In genomic region chr2:46270384-46270783, GRCh38 we compare ENCODE assay signal across 1 cellular context.
TF ChIP-seq lines count a peak whose summit lies in the region.

No MANE protein-coding gene starts in this region.

TF ChIP-seq in K562, 482 proteins besides CTCF, POLR2A, EP300 and RAD21 (continued from another document and continues in another):
- no peak for TF ChIP-seq E2F1 (CRISPR knock-in tag; IDR thresholded peaks at IDR 0.05)
- TF ChIP-seq SFPQ (IDR thresholded peaks at IDR 0.05; ENCODE audit: low read depth, low read length) = no peak
- TF ChIP-seq RCOR1 (IDR thresholded peaks at IDR 0.05; ENCODE audit: borderline replicate concordance in 1 of 2, low read depth in 2 of 2, low read length in 2 of 2) = peak in 1 of 2 experiments; percentile 53; a peak in 2 of 4 replicates
- TF ChIP-seq HEY1 (CRISPR knock-in tag; IDR thresholded peaks at IDR 0.05; ENCODE audit: borderline replicate concordance) = no peak
- TF ChIP-seq MLLT1 (IDR thresholded peaks at IDR 0.05) = no peak
- TF ChIP-seq TFAM (CRISPR knock-in tag; conservative IDR thresholded peaks at IDR 0.05) = no peak
- no peak for TF ChIP-seq ZBTB8A (IDR thresholded peaks at IDR 0.05; ENCODE audit: partially characterized antibody)
- TF ChIP-seq SNRNP70 (optimal IDR thresholded peaks at IDR 0.05; ENCODE audit: low read depth, low read length) = no peak
- TF ChIP-seq ZNF217 (CRISPR knock-in tag; IDR thresholded peaks at IDR 0.05) = no peak
- TF ChIP-seq TEAD1 (CRISPR knock-in tag; IDR thresholded peaks at IDR 0.05) = peak in 1 of 2 experiments; percentile 65; a peak in 1 of 4 replicates
- no peak for TF ChIP-seq U2AF2 (optimal IDR thresholded peaks at IDR 0.05; ENCODE audit: low read depth, low read length)
- TF ChIP-seq TOE1 (IDR thresholded peaks at IDR 0.05; ENCODE audit: borderline replicate concordance) = no peak; the same call in 1 of the 2 replicates
- TF ChIP-seq TOE1 (CRISPR knock-in tag; IDR thresholded peaks at IDR 0.05; ENCODE audit: borderline replicate concordance, low read depth) = no peak
- TF ChIP-seq, protein P1, sequence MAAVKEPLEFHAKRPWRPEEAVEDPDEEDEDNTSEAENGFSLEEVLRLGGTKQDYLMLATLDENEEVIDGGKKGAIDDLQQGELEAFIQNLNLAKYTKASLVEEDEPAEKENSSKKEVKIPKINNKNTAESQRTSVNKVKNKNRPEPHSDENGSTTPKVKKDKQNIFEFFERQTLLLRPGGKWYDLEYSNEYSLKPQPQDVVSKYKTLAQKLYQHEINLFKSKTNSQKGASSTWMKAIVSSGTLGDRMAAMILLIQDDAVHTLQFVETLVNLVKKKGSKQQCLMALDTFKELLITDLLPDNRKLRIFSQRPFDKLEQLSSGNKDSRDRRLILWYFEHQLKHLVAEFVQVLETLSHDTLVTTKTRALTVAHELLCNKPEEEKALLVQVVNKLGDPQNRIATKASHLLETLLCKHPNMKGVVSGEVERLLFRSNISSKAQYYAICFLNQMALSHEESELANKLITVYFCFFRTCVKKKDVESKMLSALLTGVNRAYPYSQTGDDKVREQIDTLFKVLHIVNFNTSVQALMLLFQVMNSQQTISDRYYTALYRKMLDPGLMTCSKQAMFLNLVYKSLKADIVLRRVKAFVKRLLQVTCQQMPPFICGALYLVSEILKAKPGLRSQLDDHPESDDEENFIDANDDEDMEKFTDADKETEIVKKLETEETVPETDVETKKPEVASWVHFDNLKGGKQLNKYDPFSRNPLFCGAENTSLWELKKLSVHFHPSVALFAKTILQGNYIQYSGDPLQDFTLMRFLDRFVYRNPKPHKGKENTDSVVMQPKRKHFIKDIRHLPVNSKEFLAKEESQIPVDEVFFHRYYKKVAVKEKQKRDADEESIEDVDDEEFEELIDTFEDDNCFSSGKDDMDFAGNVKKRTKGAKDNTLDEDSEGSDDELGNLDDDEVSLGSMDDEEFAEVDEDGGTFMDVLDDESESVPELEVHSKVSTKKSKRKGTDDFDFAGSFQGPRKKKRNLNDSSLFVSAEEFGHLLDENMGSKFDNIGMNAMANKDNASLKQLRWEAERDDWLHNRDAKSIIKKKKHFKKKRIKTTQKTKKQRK (IDR thresholded peaks at IDR 0.05; ENCODE audit: borderline replicate concordance, low read depth, low read length) = no peak
- 0 out of 2 replicates have a peak, but pooled peaks have one; percentile 14 for TF ChIP-seq SMAD4 (CRISPR knock-in tag; conservative IDR thresholded peaks at IDR 0.05)
- no peak for TF ChIP-seq CEBPG (CRISPR knock-in tag; IDR thresholded peaks at IDR 0.05)
- 0 out of 4 replicates have a peak, but pooled peaks of 1 of the 2 experiments have one; percentile 12 for TF ChIP-seq CEBPG (tag; conservative IDR thresholded peaks at IDR 0.05 in 1 of 2, IDR thresholded peaks at IDR 0.05 in 1 of 2)
- peak; percentile 97 for TF ChIP-seq ATF7 (IDR thresholded peaks at IDR 0.05)
- TF ChIP-seq SIN3B (IDR thresholded peaks at IDR 0.05; ENCODE audit: low read depth) = no peak
- no peak for TF ChIP-seq SAFB2 (IDR thresholded peaks at IDR 0.05; ENCODE audit: borderline replicate concordance, low read depth, low read length, severe bottlenecking)
- TF ChIP-seq, protein P2, sequence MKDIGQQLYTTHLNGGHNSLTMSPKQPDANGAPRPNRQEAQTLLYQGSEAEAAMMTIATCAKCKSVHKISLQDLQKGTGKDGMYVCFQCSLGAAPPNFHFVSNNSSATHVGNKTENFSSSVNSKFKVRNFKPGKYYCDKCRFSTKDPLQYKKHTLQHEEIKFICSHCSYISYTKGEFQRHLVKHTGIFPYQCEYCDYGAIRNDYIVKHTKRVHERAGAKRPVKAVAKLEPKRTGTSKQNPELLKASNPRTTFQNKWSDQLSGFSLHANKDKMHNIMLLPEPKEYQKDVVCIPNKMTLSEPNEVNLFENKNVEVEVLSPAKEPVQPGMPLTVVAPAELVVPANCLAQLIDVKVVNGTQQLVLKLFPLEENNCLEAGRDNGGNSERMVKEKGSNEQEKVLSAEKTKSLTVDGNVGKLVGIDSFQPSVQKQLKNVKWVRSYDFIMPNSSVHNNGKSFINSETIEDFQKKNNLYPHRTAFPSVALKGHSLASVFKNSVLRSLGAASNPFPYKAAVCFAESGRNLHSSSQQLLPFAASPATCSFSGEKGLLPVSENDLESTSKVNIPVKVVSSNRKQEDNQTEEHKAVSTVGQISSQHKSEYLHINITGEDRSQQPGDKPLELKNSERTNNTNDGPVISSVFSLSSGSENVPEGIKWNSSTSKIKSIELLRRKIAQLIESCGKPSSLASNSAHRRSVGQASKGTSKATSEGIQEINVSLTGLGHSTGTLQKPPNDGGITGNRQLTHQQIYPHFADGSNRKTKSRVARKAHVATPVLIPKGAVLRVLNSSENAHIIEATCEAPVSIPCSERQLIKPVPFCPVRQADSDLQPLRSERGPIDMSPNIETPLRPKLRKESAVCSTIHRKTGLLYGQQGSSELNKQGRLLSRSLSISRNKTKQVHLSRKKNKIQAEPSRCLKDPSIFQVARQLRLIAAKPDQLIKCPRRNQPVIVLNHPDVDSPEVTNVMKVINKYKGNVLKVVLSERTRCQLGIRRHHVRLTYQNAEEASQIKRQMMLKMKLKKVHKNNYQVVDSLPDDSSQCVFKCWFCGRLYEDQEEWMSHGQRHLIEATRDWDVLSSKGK (CRISPR knock-in tag; IDR thresholded peaks at IDR 0.05) = no peak
- TF ChIP-seq, protein P3, sequence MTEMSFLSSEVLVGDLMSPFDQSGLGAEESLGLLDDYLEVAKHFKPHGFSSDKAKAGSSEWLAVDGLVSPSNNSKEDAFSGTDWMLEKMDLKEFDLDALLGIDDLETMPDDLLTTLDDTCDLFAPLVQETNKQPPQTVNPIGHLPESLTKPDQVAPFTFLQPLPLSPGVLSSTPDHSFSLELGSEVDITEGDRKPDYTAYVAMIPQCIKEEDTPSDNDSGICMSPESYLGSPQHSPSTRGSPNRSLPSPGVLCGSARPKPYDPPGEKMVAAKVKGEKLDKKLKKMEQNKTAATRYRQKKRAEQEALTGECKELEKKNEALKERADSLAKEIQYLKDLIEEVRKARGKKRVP (CRISPR knock-in tag; IDR thresholded peaks at IDR 0.05) = 0 out of 2 replicates have a peak, but pooled peaks have one; percentile 18
- no peak for TF ChIP-seq WHSC1 (IDR thresholded peaks at IDR 0.05; ENCODE audit: low read length)
- no peak for TF ChIP-seq NR2C1 (IDR thresholded peaks at IDR 0.05)
- no peak for TF ChIP-seq NR2C1 (tag; IDR thresholded peaks at IDR 0.05)
- TF ChIP-seq ZNF354B (CRISPR knock-in tag; IDR thresholded peaks at IDR 0.05) = no peak
- TF ChIP-seq ZFP36 (IDR thresholded peaks at IDR 0.05; ENCODE audit: low read depth, low read length, partially characterized antibody) = no peak
- no peak for TF ChIP-seq IRF9 (tag; IDR thresholded peaks at IDR 0.05)
- no peak for TF ChIP-seq HNRNPUL1 (IDR thresholded peaks at IDR 0.05; ENCODE audit: low read length)
- TF ChIP-seq TRIM28 (IDR thresholded peaks at IDR 0.05) = no peak
- TF ChIP-seq KLF1 (tag; IDR thresholded peaks at IDR 0.05) = no peak
- TF ChIP-seq, protein P4, sequence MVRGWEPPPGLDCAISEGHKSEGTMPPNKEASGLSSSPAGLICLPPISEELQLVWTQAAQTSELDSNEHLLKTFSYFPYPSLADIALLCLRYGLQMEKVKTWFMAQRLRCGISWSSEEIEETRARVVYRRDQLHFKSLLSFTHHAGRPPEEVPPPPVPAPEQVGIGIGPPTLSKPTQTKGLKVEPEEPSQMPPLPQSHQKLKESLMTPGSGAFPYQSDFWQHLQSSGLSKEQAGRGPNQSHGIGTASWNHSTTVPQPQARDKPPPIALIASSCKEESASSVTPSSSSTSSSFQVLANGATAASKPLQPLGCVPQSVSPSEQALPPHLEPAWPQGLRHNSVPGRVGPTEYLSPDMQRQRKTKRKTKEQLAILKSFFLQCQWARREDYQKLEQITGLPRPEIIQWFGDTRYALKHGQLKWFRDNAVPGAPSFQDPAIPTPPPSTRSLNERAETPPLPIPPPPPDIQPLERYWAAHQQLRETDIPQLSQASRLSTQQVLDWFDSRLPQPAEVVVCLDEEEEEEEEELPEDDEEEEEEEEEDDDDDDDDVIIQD (CRISPR knock-in tag; IDR thresholded peaks at IDR 0.05) = no peak
- no peak for TF ChIP-seq ZBTB17 (CRISPR knock-in tag; IDR thresholded peaks at IDR 0.05)
- no peak for TF ChIP-seq IFI16 (CRISPR knock-in tag; IDR thresholded peaks at IDR 0.05)
- no peak for TF ChIP-seq SMARCC2 (IDR thresholded peaks at IDR 0.05; ENCODE audit: low read depth)
- TF ChIP-seq, protein P5, sequence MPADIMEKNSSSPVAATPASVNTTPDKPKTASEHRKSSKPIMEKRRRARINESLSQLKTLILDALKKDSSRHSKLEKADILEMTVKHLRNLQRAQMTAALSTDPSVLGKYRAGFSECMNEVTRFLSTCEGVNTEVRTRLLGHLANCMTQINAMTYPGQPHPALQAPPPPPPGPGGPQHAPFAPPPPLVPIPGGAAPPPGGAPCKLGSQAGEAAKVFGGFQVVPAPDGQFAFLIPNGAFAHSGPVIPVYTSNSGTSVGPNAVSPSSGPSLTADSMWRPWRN (IDR thresholded peaks at IDR 0.05; ENCODE audit: low read depth) = no peak
- TF ChIP-seq TEAD4 (IDR thresholded peaks at IDR 0.05; ENCODE audit: low read length) = peak; percentile 47; the same call in 1 of the 2 replicates
- no peak for TF ChIP-seq TEAD4 (CRISPR knock-in tag; IDR thresholded peaks at IDR 0.05; ENCODE audit: borderline replicate concordance)
- no peak for TF ChIP-seq ZNF586 (CRISPR knock-in tag; conservative IDR thresholded peaks at IDR 0.05)
- peak; percentile 96 for TF ChIP-seq ATF3 (IDR thresholded peaks at IDR 0.05)
- no peak for TF ChIP-seq ATF3 (CRISPR knock-in tag; conservative IDR thresholded peaks at IDR 0.05)
- TF ChIP-seq, protein P6, sequence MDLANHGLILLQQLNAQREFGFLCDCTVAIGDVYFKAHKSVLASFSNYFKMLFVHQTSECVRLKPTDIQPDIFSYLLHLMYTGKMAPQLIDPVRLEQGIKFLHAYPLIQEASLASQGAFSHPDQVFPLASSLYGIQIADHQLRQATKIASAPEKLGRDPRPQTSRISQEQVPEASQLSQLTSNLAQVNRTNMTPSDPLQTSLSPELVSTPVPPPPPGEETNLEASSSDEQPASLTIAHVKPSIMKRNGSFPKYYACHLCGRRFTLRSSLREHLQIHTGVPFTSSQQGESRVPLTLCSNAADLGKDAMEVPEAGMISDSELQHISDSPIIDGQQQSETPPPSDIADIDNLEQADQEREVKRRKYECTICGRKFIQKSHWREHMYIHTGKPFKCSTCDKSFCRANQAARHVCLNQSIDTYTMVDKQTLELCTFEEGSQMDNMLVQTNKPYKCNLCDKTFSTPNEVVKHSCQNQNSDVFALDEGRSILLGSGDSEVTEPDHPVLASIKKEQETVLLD (IDR thresholded peaks at IDR 0.05) = no peak
- no peak for TF ChIP-seq FOXJ3 (CRISPR knock-in tag; IDR thresholded peaks at IDR 0.05)
- TF ChIP-seq DPF2 (IDR thresholded peaks at IDR 0.05) = peak; percentile 56
- TF ChIP-seq ARID1B (IDR thresholded peaks at IDR 0.05) = peak; percentile 18; the same call in 1 of the 2 replicates
- TF ChIP-seq RBM22 (IDR thresholded peaks at IDR 0.05; ENCODE audit: low read depth, low read length, poor library complexity, severe bottlenecking) = no peak
- 0 out of 2 replicates have a peak, but pooled peaks have one; percentile 56 for TF ChIP-seq JUN (IDR thresholded peaks at IDR 0.05; ENCODE audit: borderline replicate concordance, low read depth, low read length)
- no peak for TF ChIP-seq JUN (CRISPR knock-in tag; IDR thresholded peaks at IDR 0.05; ENCODE audit: borderline replicate concordance)
- TF ChIP-seq ZNF780A (CRISPR knock-in tag; IDR thresholded peaks at IDR 0.05) = no peak
- TF ChIP-seq SAFB (IDR thresholded peaks at IDR 0.05; ENCODE audit: borderline replicate concordance, low read depth, low read length) = no peak
